Comparison of ENCODE assay signal across 20 cellular contexts in genomic region chr12:115464008-115464672, GRCh38.
DNase-seq lines count a peak whose midpoint lies in the region; ATAC-seq, FAIRE-seq and TF ChIP-seq lines count a peak whose summit lies in the region.
"Had no signal": no experiment of that assay in that cellular context is flagged by ENCODE, and none has a peak within 500 bp of the region (broad histone marks: within the 10 kb centered on the region; RNA-seq: fewer than 3 reads in every experiment).

No MANE protein-coding gene starts in this region.

- H3K4me1 ChIP-seq in foreskin keratinocyte, result peaks cover 13% of the 10 kb centered on the region
- H3K4me1 ChIP-seq: A549 had no signal

- TF ChIP-seq POLR2A in GM18505 (IDR thresholded peaks at IDR 0.05; ENCODE audit: borderline replicate concordance, extremely low read depth, insufficient read depth, insufficient read length), result no peak

- H3K27me3 ChIP-seq in foreskin keratinocyte, result no peaks in the 10 kb centered on the region
- H3K27me3 ChIP-seq: BLaER1 treated with 17β-estradiol and CSF1 and Interleukin-3, amounts not matched to agents 10 nM and 100 nM had no signal

- no peak overlapping the region for H3K27ac ChIP-seq in foreskin keratinocyte
- H3K27ac ChIP-seq: A549, GM23248 had no signal

- H3K9me3 Mint-ChIP-seq in nephron progenitor cell, result peaks cover 18% of the 10 kb centered on the region

- ATAC-seq in foreskin keratinocyte (peak; percentile 49), GM18505 (IDR thresholded peaks at IDR 0.05; ENCODE audit: unreplicated experiment) (no peak)
- ATAC-seq: A549 had no signal

- no peaks in the 10 kb centered on the region for H3K36me3 Mint-ChIP-seq in nephron progenitor cell (ENCODE audit: low read depth)
- H3K36me3 Mint-ChIP-seq: CD8-positive, alpha-beta memory T cell had no signal

- no peak overlapping the region for H3K4me3 Mint-ChIP-seq in nephron progenitor cell
- H3K4me3 Mint-ChIP-seq: CD8-positive, alpha-beta memory T cell had no signal

- H3K27ac Mint-ChIP-seq in nephron progenitor cell, result peak overlapping the region; percentile 6

- peak; percentile 16 for DNase-seq in EH (ENCODE audit: low read depth)
- DNase-seq in RPMI7951 (ENCODE audit: low read depth), result peak; percentile 35
- peak; percentile 56 to 78 for DNase-seq in foreskin keratinocyte
- no peak for DNase-seq in nephron progenitor cell
- no peak for DNase-seq in frontal cortex (ENCODE audit: low spot score in 2 of 2)
- DNase-seq in iPS-NIHi7 (ENCODE audit: extremely low spot score), result no peak
- DNase-seq in GM10266 (ENCODE audit: extremely low spot score), result no peak
- DNase-seq: CD8-positive, alpha-beta memory T cell; GM23248; Kasumi-1; NCI-H1105; NCI-H1694 treated with DMSO at 0.1 percent for 48 hours; NCI-H510A treated with DMSO at 0.1 percent for 48 hours; NCI-H774; RPMI8226; SHP77 treated with DMSO at 0.1 percent for 48 hours; SK-N-SH had no signal

- no peak for TF ChIP-seq CTCF in foreskin keratinocyte (conservative IDR thresholded peaks at IDR 0.05)
- TF ChIP-seq CTCF in nephron progenitor cell (IDR thresholded peaks at IDR 0.05), result no peak
- TF ChIP-seq CTCF in GM10266 (IDR thresholded peaks at IDR 0.05; ENCODE audit: control insufficient read depth, insufficient read depth, low read depth, missing control alignments), result no peak

- H3K27me3 Mint-ChIP-seq in nephron progenitor cell (ENCODE audit: low read depth, poor library complexity), result peaks cover 3% of the 10 kb centered on the region

- no peak for FAIRE-seq in frontal cortex (lab: Jason Lieb, UNC)
- FAIRE-seq: A549 had no signal

- peaks cover 11% of the 10 kb centered on the region for H3K4me1 Mint-ChIP-seq in nephron progenitor cell
- H3K4me1 Mint-ChIP-seq: CD8-positive, alpha-beta memory T cell had no signal

Comparison
In these comparisons a context has a peak if more than half of its experiments do, and no peak if none do; other contexts are left out.
1. DNase-seq: peak in EH (single experiment), RPMI7951 (single experiment) and foreskin keratinocyte (2 of 2); none in nephron progenitor cell (single experiment), frontal cortex (0 of 2), iPS-NIHi7 (single experiment) and GM10266 (single experiment).